In genomic region chr3:185362850-185363661, GRCh38 we compare ENCODE assay signal across 8 cellular contexts. TPM values are rescaled to one million over a fixed set of nuclear protein-coding genes. Genes with fewer than 3 reads are reported as not detected.
DNase-seq lines count a peak whose midpoint lies in the region; ATAC-seq and TF ChIP-seq lines count a peak whose summit lies in the region.

Gene MAP3K13 (plus strand): TSS chr3:185363136. CDS start chr3:185428582, 65,446 bp downstream.

- no peak for TF ChIP-seq CTCF in BE2C (IDR thresholded peaks at IDR 0.05; ENCODE audit: low read depth, low read length)
- no peak for TF ChIP-seq CTCF in activated B cell treated with CpG ODN at 0.5 μM for 24 hours (IDR thresholded peaks at IDR 0.05)

- H3K27me3 Mint-ChIP-seq in activated B cell treated with CpG ODN at 0.5 μM for 24 hours (peaks cover 33% of the 10 kb centered on the region), memory B cell (peaks cover 15% of the 10 kb centered on the region)

- H3K4me3 Mint-ChIP-seq in activated B cell treated with CpG ODN at 0.5 μM for 24 hours (peak within 1 kb of the TSS; percentile 81), memory B cell (peak within 1 kb of the TSS; percentile 87)
- H3K4me3 Mint-ChIP-seq in stimulated activated effector memory CD8-positive, alpha-beta T cell treated with anti-CD3 and anti-CD28 coated beads, Interleukin-12 subunit alpha, Interleukin-12 subunit beta, amount 100 ng/mL, for 72 hours = peak within 1 kb of the TSS; percentile 74

- POLR2A ChIA-PET in activated B cell treated with CpG ODN at 0.5 μM for 24 hours (lab: Charles Lee) = no interaction called here

- intact Hi-C loops in activated B cell treated with CpG ODN at 0.5 μM for 24 hours (cut with micrococcal nuclease) = no loop called here

- H3K36me3 ChIP-seq in BE2C = no peaks in the 10 kb centered on the region

- H3K36me3 Mint-ChIP-seq in activated B cell treated with CpG ODN at 0.5 μM for 24 hours (ENCODE audit: low read depth) = no peaks in the 10 kb centered on the region
- H3K36me3 Mint-ChIP-seq in memory B cell = peaks cover 2% of the 10 kb centered on the region
- no peaks in the 10 kb centered on the region for H3K36me3 Mint-ChIP-seq in stimulated activated effector memory CD8-positive, alpha-beta T cell treated with anti-CD3 and anti-CD28 coated beads, Interleukin-12 subunit alpha, Interleukin-12 subunit beta, amount 100 ng/mL, for 72 hours

- H3K27ac Mint-ChIP-seq in activated B cell treated with CpG ODN at 0.5 μM for 24 hours (no peak within 1 kb of the TSS), memory B cell (peak within 1 kb of the TSS; percentile 7)
- peak within 1 kb of the TSS; percentile 40 for H3K27ac Mint-ChIP-seq in stimulated activated effector memory CD8-positive, alpha-beta T cell treated with anti-CD3 and anti-CD28 coated beads, Interleukin-12 subunit alpha, Interleukin-12 subunit beta, amount 100 ng/mL, for 72 hours

- H3K4me1 Mint-ChIP-seq in activated B cell treated with CpG ODN at 0.5 μM for 24 hours (peaks cover 16% of the 10 kb centered on the region), memory B cell (peaks cover 8% of the 10 kb centered on the region)
- peaks cover 18% of the 10 kb centered on the region for H3K4me1 Mint-ChIP-seq in stimulated activated effector memory CD8-positive, alpha-beta T cell treated with anti-CD3 and anti-CD28 coated beads, Interleukin-12 subunit alpha, Interleukin-12 subunit beta, amount 100 ng/mL, for 72 hours

- CTCF ChIA-PET in activated B cell treated with CpG ODN at 0.5 μM for 24 hours (lab: Charles Lee) = no interaction called here

- DNase-seq in BE2C (peak; percentile 86), NCI-H2107 treated with DMSO at 0.1 percent for 48 hours (lab: John Stamatoyannopoulos, UW; ENCODE audit: unreplicated experiment) (peak; percentile 99), activated B cell treated with CpG ODN at 0.5 μM for 24 hours (no peak), epidermal melanocyte (ENCODE audit: insufficient read length, low spot score) (peak; percentile 74), memory B cell (ENCODE audit: low spot score in 2 of 2) (peak; percentile 14 to 18)
- DNase-seq in stimulated activated effector memory CD8-positive, alpha-beta T cell treated with anti-CD3 and anti-CD28 coated beads, Interleukin-12 subunit alpha, Interleukin-12 subunit beta, amount 100 ng/mL, for 72 hours (ENCODE audit: low spot score in 2 of 2) = peak in 1 of 2 donors; percentile 2

- H3K4me1 ChIP-seq in BE2C = peaks cover 9% of the 10 kb centered on the region; the same call in 1 of the 2 replicates

- ATAC-seq in GM18870 (IDR thresholded peaks at IDR 0.05; ENCODE audit: unreplicated experiment) (peak; percentile 89), HG03095 (IDR thresholded peaks at IDR 0.05; ENCODE audit: unreplicated experiment) (peak; percentile 94), activated B cell treated with CpG ODN at 0.5 μM for 24 hours (ENCODE audit: low read depth) (peak; percentile 95), memory B cell (ENCODE audit: low read depth) (peak; percentile 95)
- ATAC-seq in stimulated activated effector memory CD8-positive, alpha-beta T cell treated with anti-CD3 and anti-CD28 coated beads, Interleukin-12 subunit alpha, Interleukin-12 subunit beta, amount 100 ng/mL, for 72 hours = peak; percentile 95

- no peaks in the 10 kb centered on the region for H3K27me3 ChIP-seq in BE2C

- H3K4me3 ChIP-seq in BE2C (ENCODE audit: low read depth, low read length) = peak within 1 kb of the TSS; percentile 91

- H3K9me3 Mint-ChIP-seq in activated B cell treated with CpG ODN at 0.5 μM for 24 hours (no peaks in the 10 kb centered on the region), memory B cell (no peaks in the 10 kb centered on the region)
- H3K9me3 Mint-ChIP-seq in stimulated activated effector memory CD8-positive, alpha-beta T cell treated with anti-CD3 and anti-CD28 coated beads, Interleukin-12 subunit alpha, Interleukin-12 subunit beta, amount 100 ng/mL, for 72 hours = no peaks in the 10 kb centered on the region

- no peaks in the 10 kb centered on the region for H3K9me3 ChIP-seq in BE2C

RNA-seq across cellular contexts. Expression of gene MAP3K13, which starts in this region (rescaled TPM):
- polyA plus RNA-seq in BE2C (2012; ENCODE audit: insufficient read depth, insufficient read length, low read depth) = 10.3 TPM
- total RNA-seq in activated B cell treated with CpG ODN at 0.5 μM for 24 hours = 10.5 and 10.6 TPM in 2 replicates
